In genomic region chr9:4591123-4591500, GRCh38 we compare ENCODE assay signal across 29 cellular contexts.
DNase-seq lines count a peak whose midpoint lies in the region; ATAC-seq and TF ChIP-seq lines count a peak whose summit lies in the region.
"Had no signal": no experiment of that assay in that cellular context is flagged by ENCODE, and none has a peak within 500 bp of the region (broad histone marks: within the 10 kb centered on the region; RNA-seq: fewer than 3 reads in every experiment).

No MANE protein-coding gene starts in this region.

- H3K4me3 ChIP-seq in LNCaP clone FGC (ENCODE audit: low read depth, low read length) = no peak overlapping the region
- H3K4me3 ChIP-seq in astrocyte of the spinal cord (ENCODE audit: low read depth, low read length) = no peak overlapping the region
- no peak overlapping the region for H3K4me3 ChIP-seq in right lobe of liver
- peak overlapping the region in 1 of 4 donors; percentile 5 for H3K4me3 ChIP-seq in sigmoid colon
- no peak overlapping the region for H3K4me3 ChIP-seq in OCI-LY7 (ENCODE audit: low read depth, low read length, poor library complexity, severe bottlenecking)
- H3K4me3 ChIP-seq in tibial artery = no peak overlapping the region
- H3K4me3 ChIP-seq: ascending aorta, BLaER1, uterus had no signal

- no peaks in the 10 kb centered on the region for H3K9me3 Mint-ChIP-seq in stimulated activated effector memory CD8-positive, alpha-beta T cell treated with anti-CD3 and anti-CD28 coated beads, Interleukin-12 subunit alpha, Interleukin-12 subunit beta, amount 100 ng/mL, for 72 hours
- H3K9me3 Mint-ChIP-seq: immature natural killer cell; natural killer cell treated with Interleukin-12 subunit alpha and Interleukin-12 subunit beta and Interleukin-15 and Interleukin-18, amount 100 ng/mL, for 72 hours had no signal

- H3K4me1 ChIP-seq in right lobe of liver (peaks cover 0 to 53% (median 12%) of the 10 kb centered on the region in 4 donors), sigmoid colon (peaks cover 0 to 42% (median 37%) of the 10 kb centered on the region in 4 donors), OCI-LY7 (ENCODE audit: insufficient read depth, low read length, poor library complexity, severe bottlenecking) (no peaks in the 10 kb centered on the region), tibial artery (peaks cover 0 to 8% (median 4%) of the 10 kb centered on the region in 4 donors)
- H3K4me1 ChIP-seq: BLaER1, uterus had no signal

- no peak for TF ChIP-seq POLR2A in right lobe of liver (IDR thresholded peaks at IDR 0.05)
- TF ChIP-seq POLR2A in sigmoid colon (IDR thresholded peaks at IDR 0.05) = no peak

- H3K79me2 ChIP-seq in OCI-LY7 (ENCODE audit: insufficient read depth, low read depth, low read length) = no peaks in the 10 kb centered on the region

- ATAC-seq in right lobe of liver = peak in 2 of 4 donors; percentile 26 to 60
- no peak for ATAC-seq in stimulated activated effector memory CD8-positive, alpha-beta T cell treated with anti-CD3 and anti-CD28 coated beads, Interleukin-12 subunit alpha, Interleukin-12 subunit beta, amount 100 ng/mL, for 72 hours
- ATAC-seq: left colon; natural killer cell treated with Interleukin-12 subunit alpha and Interleukin-12 subunit beta and Interleukin-15 and Interleukin-18, amount 100 ng/mL, for 72 hours; SK-N-SH treated with all-trans-retinoic acid at 6 μM for 48 hours had no signal

- no peak for TF ChIP-seq EP300 in sigmoid colon (IDR thresholded peaks at IDR 0.05)

- no peak overlapping the region for H3K4me3 Mint-ChIP-seq in stimulated activated effector memory CD8-positive, alpha-beta T cell treated with anti-CD3 and anti-CD28 coated beads, Interleukin-12 subunit alpha, Interleukin-12 subunit beta, amount 100 ng/mL, for 72 hours
- H3K4me3 Mint-ChIP-seq: activated naive CD8-positive, alpha-beta T cell; immature natural killer cell; natural killer cell treated with Interleukin-12 subunit alpha and Interleukin-12 subunit beta and Interleukin-15 and Interleukin-18, amount 100 ng/mL, for 72 hours had no signal

- 16% methylated on average over 3 of the region's 4 CpGs for WGBS in right lobe of liver (ENCODE audit: insufficient coverage, low coverage, low lambda C conversion rate, missing lambda C conversion rate)
- 80 to 88% methylated on average over 4 of the region's 4 CpGs for WGBS in sigmoid colon, 2 donors

- in situ Hi-C loops in astrocyte of the spinal cord (cut with HindIII; ENCODE audit: low sequenced_read_pairs) = no loop called here

- intact Hi-C loops in right lobe of liver (cut with DNase I) = no loop called here
- intact Hi-C loops in sigmoid colon (cut with DNase I) = no loop called here
- intact Hi-C loops in OCI-LY7 (cut with micrococcal nuclease; ENCODE audit: unreplicated experiment) = no loop called here
- intact Hi-C loops in tibial artery (cut with DNase I; ENCODE audit: low total_unique reads) = no loop called here

- POLR2A ChIA-PET in OCI-LY7 (lab: Charles Lee) = interaction anchor here (0.5 to 0.7 kb wide), 2 partner anchors 10 to 53 kb away, joined by 3 to 4 read pairs; no protein-coding TSS in a partner anchor

- no peak overlapping the region for H2AFZ ChIP-seq in OCI-LY7 (ENCODE audit: low read length)

- CTCF ChIA-PET in OCI-LY7 (lab: Charles Lee; ENCODE audit: unreplicated experiment) = no interaction called here

- no peaks in the 10 kb centered on the region for H3K36me3 Mint-ChIP-seq in stimulated activated effector memory CD8-positive, alpha-beta T cell treated with anti-CD3 and anti-CD28 coated beads, Interleukin-12 subunit alpha, Interleukin-12 subunit beta, amount 100 ng/mL, for 72 hours
- H3K36me3 Mint-ChIP-seq: natural killer cell treated with Interleukin-12 subunit alpha and Interleukin-12 subunit beta and Interleukin-15 and Interleukin-18, amount 100 ng/mL, for 72 hours had no signal

- H3K9me3 ChIP-seq in right lobe of liver = no peaks in the 10 kb centered on the region
- H3K9me3 ChIP-seq in sigmoid colon = no peaks in the 10 kb centered on the region
- H3K9me3 ChIP-seq in OCI-LY7 (ENCODE audit: low read length) = no peaks in the 10 kb centered on the region
- H3K9me3 ChIP-seq in tibial artery = no peaks in the 10 kb centered on the region
- H3K9me3 ChIP-seq: ascending aorta, BLaER1, uterus had no signal

- H3K27me3 ChIP-seq in right lobe of liver = no peaks in the 10 kb centered on the region
- no peaks in the 10 kb centered on the region for H3K27me3 ChIP-seq in sigmoid colon
- H3K27me3 ChIP-seq in tibial artery = no peaks in the 10 kb centered on the region
- H3K27me3 ChIP-seq: ascending aorta, BLaER1, uterus had no signal

- H3K27ac Mint-ChIP-seq in stimulated activated effector memory CD8-positive, alpha-beta T cell treated with anti-CD3 and anti-CD28 coated beads, Interleukin-12 subunit alpha, Interleukin-12 subunit beta, amount 100 ng/mL, for 72 hours = no peak overlapping the region
- H3K27ac Mint-ChIP-seq: activated naive CD8-positive, alpha-beta T cell; immature natural killer cell; natural killer cell treated with Interleukin-12 subunit alpha and Interleukin-12 subunit beta and Interleukin-15 and Interleukin-18, amount 100 ng/mL, for 72 hours had no signal

- peak; percentile 54 for DNase-seq in LNCaP clone FGC (ENCODE audit: low read depth)
- DNase-seq in astrocyte of the spinal cord (ENCODE audit: low read depth, low spot score) = peak; percentile 13
- no peak for DNase-seq in right lobe of liver
- no peak for DNase-seq in sigmoid colon
- DNase-seq in stimulated activated effector memory CD8-positive, alpha-beta T cell treated with anti-CD3 and anti-CD28 coated beads, Interleukin-12 subunit alpha, Interleukin-12 subunit beta, amount 100 ng/mL, for 72 hours (ENCODE audit: low spot score in 2 of 2) = no peak
- no peak for DNase-seq in OCI-LY7 (ENCODE audit: low spot score)
- DNase-seq in tibial artery = no peak
- DNase-seq in amygdala (lab: John Stamatoyannopoulos, UW) = no peak
- DNase-seq: activated CD4-positive, alpha-beta T cell treated with anti-CD3 and anti-CD28 coated beads for 4 hours; activated effector memory CD4-positive, alpha-beta T cell treated with Interleukin-2 at 50 U/mL for 16 hours; activated T-cell treated with anti-CD3 and anti-CD28 coated beads for 4 hours; DMS53; H7; hippocampal formation; immature natural killer cell; left colon; NCI-H1105; NCI-H1930; NCI-H2227 treated with DMSO at 0.1 percent for 48 hours; NCI-H774; stimulated activated CD4-positive, alpha-beta T cell treated with anti-CD3 and anti-CD28 coated beads, Interleukin-4, amount 100 ng/mL, for 1 hour; substantia nigra; T-helper 2 cell had no signal

- H4K20me1 ChIP-seq in OCI-LY7 (ENCODE audit: insufficient read depth, low read length) = no peaks in the 10 kb centered on the region
- H4K20me1 ChIP-seq: BLaER1 had no signal

- H3K9me2 ChIP-seq in OCI-LY7 (ENCODE audit: insufficient read depth, low read length) = no peaks in the 10 kb centered on the region

- no peak for TF ChIP-seq CTCF in LNCaP clone FGC (IDR thresholded peaks at IDR 0.05; ENCODE audit: control insufficient read depth, extremely low read depth, insufficient read depth)
- no peak for TF ChIP-seq CTCF in astrocyte of the spinal cord (IDR thresholded peaks at IDR 0.05; ENCODE audit: low read depth, low read length)
- no peak for TF ChIP-seq CTCF in right lobe of liver (IDR thresholded peaks at IDR 0.05)
- TF ChIP-seq CTCF in sigmoid colon (IDR thresholded peaks at IDR 0.05) = no peak
- no peak for TF ChIP-seq CTCF in OCI-LY7 (conservative IDR thresholded peaks at IDR 0.05; ENCODE audit: low read length)
- no peak for TF ChIP-seq CTCF in tibial artery (IDR thresholded peaks at IDR 0.05)

- peaks cover 13% of the 10 kb centered on the region for H3K4me1 Mint-ChIP-seq in stimulated activated effector memory CD8-positive, alpha-beta T cell treated with anti-CD3 and anti-CD28 coated beads, Interleukin-12 subunit alpha, Interleukin-12 subunit beta, amount 100 ng/mL, for 72 hours

- H3K27ac ChIP-seq in right lobe of liver = peak overlapping the region in 2 of 3 donors; percentile 52 to 60
- peak overlapping the region in 3 of 4 donors; percentile 39 to 73 (median 70) for H3K27ac ChIP-seq in sigmoid colon
- no peak overlapping the region for H3K27ac ChIP-seq in OCI-LY7 (ENCODE audit: low read depth, low read length, poor library complexity, severe bottlenecking)
- no peak overlapping the region for H3K27ac ChIP-seq in tibial artery
- H3K27ac ChIP-seq: ascending aorta, BLaER1 had no signal

- BruUV-seq in OCI-LY7 (replicated peaks; lab: Mats Ljungman, UMichigan) = no TSS peak

- H3K4me2 ChIP-seq in OCI-LY7 (ENCODE audit: low read length) = no peak overlapping the region
- H3K4me2 ChIP-seq: BLaER1 had no signal

- H3K36me3 ChIP-seq in right lobe of liver (no peaks in the 10 kb centered on the region), sigmoid colon (no peaks in the 10 kb centered on the region), OCI-LY7 (ENCODE audit: insufficient read depth, low read length) (no peaks in the 10 kb centered on the region), tibial artery (no peaks in the 10 kb centered on the region)
- H3K36me3 ChIP-seq: ascending aorta, BLaER1, uterus had no signal

Comparison
In these comparisons a context has a peak if more than half of its experiments do, and no peak if none do; other contexts are left out.
1. DNase-seq: peak in LNCaP clone FGC (single experiment) and astrocyte of the spinal cord (single experiment); none in right lobe of liver (0 of 3), sigmoid colon (single experiment), stimulated activated effector memory CD8-positive, alpha-beta T cell treated with anti-CD3 and anti-CD28 coated beads, Interleukin-12 subunit alpha, Interleukin-12 subunit beta, amount 100 ng/mL, for 72 hours (0 of 2), OCI-LY7 (single experiment), tibial artery (0 of 2) and amygdala (0 of 56).
2. H3K27ac ChIP-seq: peak in right lobe of liver (2 of 3) and sigmoid colon (3 of 4); none in OCI-LY7 (single experiment) and tibial artery (0 of 2).